In genomic region chr14:45199246-45199645, GRCh38 we compare ENCODE assay signal across 15 cellular contexts. TPM values are rescaled to one million over a fixed set of nuclear protein-coding genes. Genes with fewer than 3 reads are reported as not detected.
DNase-seq lines count a peak whose midpoint lies in the region; ATAC-seq and TF ChIP-seq lines count a peak whose summit lies in the region.
"Had no signal": no experiment of that assay in that cellular context is flagged by ENCODE, and none has a peak within 500 bp of the region (broad histone marks: within the 10 kb centered on the region; RNA-seq: fewer than 3 reads in every experiment).

No MANE protein-coding gene starts in this region.

- intact Hi-C loops in Calu3 (cut with micrococcal nuclease; ENCODE audit: unreplicated experiment): no loop called here

- H3K4me1 Mint-ChIP-seq in Calu3 (ENCODE audit: low read depth, unreplicated experiment) (no peaks in the 10 kb centered on the region), endothelial cell (ENCODE audit: unreplicated experiment) (peaks cover 7% of the 10 kb centered on the region)

- no peak for ATAC-seq in GM19324 (IDR thresholded peaks at IDR 0.05; ENCODE audit: low FRiP score, unreplicated experiment)

- TF ChIP-seq CTCF in Calu3 (IDR thresholded peaks at IDR 0.05; ENCODE audit: unreplicated experiment) (no peak), endothelial cell (IDR thresholded peaks at IDR 0.05; ENCODE audit: unreplicated experiment) (no peak)

- no peak overlapping the region for H3K27ac Mint-ChIP-seq in Calu3 (ENCODE audit: unreplicated experiment)
- peak overlapping the region; percentile 12 for H3K27ac Mint-ChIP-seq in endothelial cell (ENCODE audit: unreplicated experiment)
- H3K27ac Mint-ChIP-seq: activated CD4-positive, alpha-beta T cell treated with anti-CD3 and anti-CD28 coated beads, Interleukin-2, amount 10 ng/mL, durations not matched to agents 24 days and 14 days; activated naive CD8-positive, alpha-beta T cell treated with anti-CD3 and anti-CD28 coated beads, Interleukin-2, amount 10 ng/mL, durations not matched to agents 7 days and 5 days; dendritic cell treated with granulocyte-macrophage colony-stimulating factor and Interleukin-4, amounts not matched to agents 40 ng/mL and 50 ng/mL, for 4 days had no signal

- CTCF ChIA-PET in Calu3 (lab: Charles Lee): interaction anchor here (0.6 kb wide), 1 partner anchor 28 kb away, joined by 6 read pairs; no protein-coding TSS in a partner anchor

- TSS peak; percentile 22 for BruUV-seq in Calu3 (replicated peaks; lab: Mats Ljungman, UMichigan)

- H3K9me3 Mint-ChIP-seq in Calu3 (ENCODE audit: low read depth, unreplicated experiment) (no peaks in the 10 kb centered on the region), endothelial cell (ENCODE audit: unreplicated experiment) (no peaks in the 10 kb centered on the region)
- H3K9me3 Mint-ChIP-seq: activated CD4-positive, alpha-beta T cell treated with anti-CD3 and anti-CD28 coated beads, Interleukin-2, amount 10 ng/mL, durations not matched to agents 24 days and 14 days; activated naive CD8-positive, alpha-beta T cell treated with anti-CD3 and anti-CD28 coated beads, Interleukin-2, amount 10 ng/mL, durations not matched to agents 7 days and 5 days; dendritic cell treated with granulocyte-macrophage colony-stimulating factor and Interleukin-4, amounts not matched to agents 40 ng/mL and 50 ng/mL, for 4 days had no signal

- H3K36me3 Mint-ChIP-seq in Calu3 (ENCODE audit: insufficient read depth, unreplicated experiment) (peaks cover 11% of the 10 kb centered on the region), endothelial cell (ENCODE audit: low read depth, unreplicated experiment) (peaks cover 6% of the 10 kb centered on the region)

- no peak for DNase-seq in Calu3
- peak; percentile 32 for DNase-seq in RKO (ENCODE audit: low spot score)
- no peak for DNase-seq in endothelial cell (ENCODE audit: low spot score)
- DNase-seq in myocyte (ENCODE audit: low read depth): peak; percentile 45
- no peak for DNase-seq in SW480 (ENCODE audit: low spot score)
- DNase-seq in NCI-H82 treated with DMSO at 0.1 percent for 48 hours (lab: John Stamatoyannopoulos, UW; ENCODE audit: unreplicated experiment): no peak
- no peak for DNase-seq in DMS153 (lab: John Stamatoyannopoulos, UW)
- DNase-seq: activated CD4-positive, alpha-beta T cell treated with anti-CD3 and anti-CD28 coated beads, Interleukin-2, amount 10 ng/mL, durations not matched to agents 24 days and 14 days; activated naive CD8-positive, alpha-beta T cell treated with anti-CD3 and anti-CD28 coated beads, Interleukin-2, amount 10 ng/mL, durations not matched to agents 7 days and 5 days; activated T-cell treated with anti-CD3 and anti-CD28 coated beads, Interleukin-2, amount 50 U/mL, for 1 hour; DND-41; NCI-H2171; T1000 had no signal

- H3K27me3 Mint-ChIP-seq in Calu3 (ENCODE audit: unreplicated experiment): no peaks in the 10 kb centered on the region
- no peaks in the 10 kb centered on the region for H3K27me3 Mint-ChIP-seq in endothelial cell (ENCODE audit: unreplicated experiment)
- H3K27me3 Mint-ChIP-seq: activated CD4-positive, alpha-beta T cell treated with anti-CD3 and anti-CD28 coated beads, Interleukin-2, amount 10 ng/mL, durations not matched to agents 24 days and 14 days; activated naive CD8-positive, alpha-beta T cell treated with anti-CD3 and anti-CD28 coated beads, Interleukin-2, amount 10 ng/mL, durations not matched to agents 7 days and 5 days; dendritic cell treated with granulocyte-macrophage colony-stimulating factor and Interleukin-4, amounts not matched to agents 40 ng/mL and 50 ng/mL, for 4 days had no signal

- H3K4me3 Mint-ChIP-seq in Calu3 (ENCODE audit: low read depth, unreplicated experiment) (no peak overlapping the region), endothelial cell (ENCODE audit: unreplicated experiment) (no peak overlapping the region)
- H3K4me3 Mint-ChIP-seq: activated CD4-positive, alpha-beta T cell treated with anti-CD3 and anti-CD28 coated beads, Interleukin-2, amount 10 ng/mL, durations not matched to agents 24 days and 14 days; activated naive CD8-positive, alpha-beta T cell treated with anti-CD3 and anti-CD28 coated beads, Interleukin-2, amount 10 ng/mL, durations not matched to agents 7 days and 5 days; dendritic cell treated with granulocyte-macrophage colony-stimulating factor and Interleukin-4, amounts not matched to agents 40 ng/mL and 50 ng/mL, for 4 days had no signal

RNA-seq across cellular contexts. Expression of gene MIS18BP1, which starts 53.8 kb away (rescaled TPM):
- total RNA-seq in Calu3 (2022): 37.7 and 47.4 TPM in 2 replicates
- total RNA-seq in endothelial cell (ENCODE audit: unreplicated experiment): 51.3 TPM
- 10.1 and 13.5 TPM in 2 replicates for total RNA-seq in myocyte
- polyA plus RNA-seq in myocyte (2012): 1.9 TPM

Comparison
In these comparisons a context has a peak if more than half of its experiments do, and no peak if none do; other contexts are left out.
1. DNase-seq: peak in RKO (single experiment) and myocyte (single experiment); none in Calu3 (single experiment), endothelial cell (single experiment), SW480 (single experiment), NCI-H82 treated with DMSO at 0.1 percent for 48 hours (single experiment) and DMS153 (single experiment).